ENCODE assay signal across 20 cellular contexts in genomic region chr17:5434984-5435383, GRCh38. TPM values are rescaled to one million over a fixed set of nuclear protein-coding genes. Genes with fewer than 3 reads are reported as not detected.
DNase-seq lines count a peak whose midpoint lies in the region; ATAC-seq, FAIRE-seq and TF ChIP-seq lines count a peak whose summit lies in the region.
"Had no signal": no experiment of that assay in that cellular context is flagged by ENCODE, and none has a peak within 500 bp of the region (broad histone marks: within the 10 kb centered on the region; RNA-seq: fewer than 3 reads in every experiment).

No MANE protein-coding gene starts in this region.

- H3K4me2 ChIP-seq in H1 (ENCODE audit: insufficient read depth in 1 of 2, low read depth in 2 of 2, low read length in 2 of 2): no peak overlapping the region
- H3K4me2 ChIP-seq: PC-9 had no signal

- intact Hi-C loops in natural killer cell (cut with micrococcal nuclease): loop anchor here (10.0 kb wide), 1 partner anchor 320 kb away; the partner anchor contains the start of genes USP6 and ZNF232

- H3K79me2 ChIP-seq in H1 (ENCODE audit: control insufficient read depth in 1 of 2, insufficient read depth in 2 of 2, low read length in 2 of 2): peaks cover 12 to 41% of the 10 kb centered on the region in 2 experiments

- peaks cover 4% of the 10 kb centered on the region; the same call in 1 of the 2 replicates for H3K79me1 ChIP-seq in H1 (ENCODE audit: low read depth, low read length)

- H2BK20ac ChIP-seq in H1 (ENCODE audit: low read length): no peak overlapping the region

- H4K91ac ChIP-seq in H1 (replicated peaks; ENCODE audit: insufficient read length, low read length): no peak overlapping the region

- no peak overlapping the region for H3K56ac ChIP-seq in H1 (replicated peaks; ENCODE audit: insufficient read length, low read depth, low read length)

- H3K4me1 Mint-ChIP-seq in natural killer cell treated with Interleukin-12 subunit alpha and Interleukin-12 subunit beta and Interleukin-15 and Interleukin-18, amount 100 ng/mL, for 72 hours (ENCODE audit: low read depth in 2 of 2): peaks cover 33 to 42% of the 10 kb centered on the region in 2 donors
- H3K4me1 Mint-ChIP-seq in natural killer cell (peaks cover 28 to 37% of the 10 kb centered on the region in 2 donors), type B pancreatic cell (ENCODE audit: unreplicated experiment) (peaks cover 23% of the 10 kb centered on the region)

- H3K9me3 Mint-ChIP-seq in natural killer cell treated with Interleukin-12 subunit alpha and Interleukin-12 subunit beta and Interleukin-15 and Interleukin-18, amount 100 ng/mL, for 72 hours: no peaks in the 10 kb centered on the region
- no peaks in the 10 kb centered on the region for H3K9me3 Mint-ChIP-seq in natural killer cell
- no peaks in the 10 kb centered on the region for H3K9me3 Mint-ChIP-seq in type B pancreatic cell

- TF ChIP-seq CTCF in natural killer cell (IDR thresholded peaks at IDR 0.05): no peak
- TF ChIP-seq CTCF in WERI-Rb-1 (IDR thresholded peaks at IDR 0.05; ENCODE audit: low read depth, low read length): no peak
- no peak for TF ChIP-seq CTCF in H1 (IDR thresholded peaks at IDR 0.05; ENCODE audit: control extremely low read depth in 1 of 3, insufficient read depth in 1 of 3, low read depth in 1 of 3, low read length in 3 of 3)
- no peak for TF ChIP-seq CTCF in type B pancreatic cell (conservative IDR thresholded peaks at IDR 0.05)

- H2AFZ ChIP-seq in H1 (ENCODE audit: low read length): no peak overlapping the region
- H2AFZ ChIP-seq: GM23248, PC-9 had no signal

- no peak for ATAC-seq in natural killer cell treated with Interleukin-12 subunit alpha and Interleukin-12 subunit beta and Interleukin-15 and Interleukin-18, amount 100 ng/mL, for 72 hours
- ATAC-seq in natural killer cell: no peak
- no peak for ATAC-seq in GM18502 (IDR thresholded peaks at IDR 0.05; ENCODE audit: poor library complexity, unreplicated experiment)
- ATAC-seq in GM21381 (IDR thresholded peaks at IDR 0.05; ENCODE audit: unreplicated experiment): no peak
- ATAC-seq: SK-N-SH treated with all-trans-retinoic acid at 6 μM for 48 hours had no signal

- DNase-seq in natural killer cell treated with Interleukin-12 subunit alpha and Interleukin-12 subunit beta and Interleukin-15 and Interleukin-18, amount 100 ng/mL, for 72 hours (ENCODE audit: low spot score): no peak
- DNase-seq in natural killer cell: no peak
- peak; percentile 19 for DNase-seq in WERI-Rb-1
- DNase-seq in H1 (ENCODE audit: low read depth in 1 of 2, low spot score in 2 of 2): no peak
- no peak for DNase-seq in type B pancreatic cell (ENCODE audit: extremely low spot score, unreplicated experiment)
- DNase-seq in NCI-H524 treated with DMSO at 0.1 percent for 48 hours (lab: John Stamatoyannopoulos, UW): no peak
- DNase-seq: BE2C; brain microvascular endothelial cell; erythroblast; GM23248; NCI-H2171; NCI-H774; PC-9; stimulated activated CD4-positive, alpha-beta T cell treated with anti-CD3 and anti-CD28 coated beads, Interleukin-4, amount 100 ng/mL, for 1 hour had no signal

- no peak for TF ChIP-seq EP300 in H1 (IDR thresholded peaks at IDR 0.05; ENCODE audit: borderline replicate concordance in 1 of 2, low read depth in 2 of 2, low read length in 2 of 2)

- peaks cover 5 to 26% of the 10 kb centered on the region in 2 experiments for H4K20me1 ChIP-seq in H1 (replicated peaks in 1 of 2; ENCODE audit: control insufficient read depth in 1 of 2, insufficient read depth in 2 of 2, low read length in 2 of 2)

- no peak overlapping the region for H3K4ac ChIP-seq in H1 (replicated peaks; ENCODE audit: insufficient read length, low read depth, low read length)

- no peak for TF ChIP-seq POLR2A in H1 (IDR thresholded peaks at IDR 0.05; ENCODE audit: control extremely low read depth in 1 of 2, low read depth in 2 of 2, low read length in 2 of 2)

- H3K36me3 ChIP-seq in WERI-Rb-1 (peaks cover 78% of the 10 kb centered on the region), H1 (ENCODE audit: control insufficient read depth in 2 of 4, insufficient read depth in 4 of 4, low read length in 3 of 4) (peaks cover 28 to 78% (median 60%) of the 10 kb centered on the region in 4 experiments)

- no peak overlapping the region for H3K18ac ChIP-seq in H1 (ENCODE audit: extremely low read depth, low read length)

- 84% methylated on average over 2 of the region's 2 CpGs; no CpG with 5 or more reads in 1 of the 2 experiments for WGBS in H1 (ENCODE audit: extremely low coverage in 1 of 2, insufficient coverage in 1 of 2, insufficient read length in 1 of 2, insufficient replicate concordance in 2 of 2, low coverage in 1 of 2, low lambda C conversion rate in 2 of 2, missing lambda C conversion rate in 1 of 2), 2 experiments

- H2BK12ac ChIP-seq in H1 (ENCODE audit: low read depth, low read length): no peak overlapping the region

- peak overlapping the region; percentile 72 for H3K27ac ChIP-seq in WERI-Rb-1
- peak overlapping the region; percentile 33; the same call in 1 of the 2 replicates for H3K27ac ChIP-seq in H1 (ENCODE audit: low read depth, low read length)
- H3K27ac ChIP-seq: brain microvascular endothelial cell, GM23248, PC-9, thoracic aorta had no signal

- H4K8ac ChIP-seq in H1 (ENCODE audit: extremely low read depth, insufficient read depth, low read length): no peak overlapping the region

- no peak overlapping the region for H2AK5ac ChIP-seq in H1 (ENCODE audit: low read depth, low read length)

- H3K9ac ChIP-seq in H1 (replicated peaks in 1 of 4; ENCODE audit: extremely low read depth in 1 of 4, low read depth in 3 of 4, low read length in 3 of 4): no peak overlapping the region
- H3K9ac ChIP-seq: GM23248 had no signal

- H3K14ac ChIP-seq in H1 (ENCODE audit: insufficient read length): no peak overlapping the region

- H3K27ac Mint-ChIP-seq in natural killer cell treated with Interleukin-12 subunit alpha and Interleukin-12 subunit beta and Interleukin-15 and Interleukin-18, amount 100 ng/mL, for 72 hours: peak overlapping the region in 1 of 2 donors; percentile 44
- H3K27ac Mint-ChIP-seq in natural killer cell (no peak overlapping the region), type B pancreatic cell (peak overlapping the region; percentile 51)

- H3K4me3 Mint-ChIP-seq in natural killer cell treated with Interleukin-12 subunit alpha and Interleukin-12 subunit beta and Interleukin-15 and Interleukin-18, amount 100 ng/mL, for 72 hours: peak overlapping the region; percentile 38
- H3K4me3 Mint-ChIP-seq in natural killer cell (no peak overlapping the region), type B pancreatic cell (peak overlapping the region; percentile 25)

- no peak overlapping the region for H4K5ac ChIP-seq in H1 (ENCODE audit: insufficient read length, low read depth, low read length)

- H2BK120ac ChIP-seq in H1 (replicated peaks; ENCODE audit: low read depth, low read length): no peak overlapping the region

- CTCF ChIA-PET in H1 (lab: Charles Lee; ENCODE audit: partially characterized antibody): interaction anchor here (1.2 to 2.7 kb wide), 2 partner anchors 9 to 11 kb away, joined by 3 to 9 read pairs; no protein-coding TSS in a partner anchor

- H3K4me1 ChIP-seq in H1 (replicated peaks in 1 of 4; ENCODE audit: control insufficient read depth in 3 of 4, insufficient read depth in 4 of 4, low read length in 3 of 4): no peaks in the 10 kb centered on the region; a peak in 1 of 7 replicates
- H3K4me1 ChIP-seq: BE2C had no signal

- H3K36me3 Mint-ChIP-seq in natural killer cell treated with Interleukin-12 subunit alpha and Interleukin-12 subunit beta and Interleukin-15 and Interleukin-18, amount 100 ng/mL, for 72 hours: peaks cover 29% of the 10 kb centered on the region
- H3K36me3 Mint-ChIP-seq in natural killer cell (no peaks in the 10 kb centered on the region), type B pancreatic cell (peaks cover 43% of the 10 kb centered on the region)

- no peak for FAIRE-seq in H1 (lab: Jason Lieb, UNC)
- FAIRE-seq: TTC549 had no signal

- TF ChIP-seq RAD21 in H1 (IDR thresholded peaks at IDR 0.05 in 1 of 2, conservative IDR thresholded peaks at IDR 0.05 in 1 of 2; ENCODE audit: low read depth in 2 of 2, low read length in 2 of 2): no peak

- POLR2A ChIA-PET in H1 (lab: Charles Lee; ENCODE audit: partially characterized antibody): interaction anchor here (0.6 to 21.2 kb wide), 10 partner anchors 6 to 990 kb away, joined by 3 to 228 read pairs (median 4); partner anchors contain the start of genes C1QBP, DHX33, NUP88 and RPAIN

- no peaks in the 10 kb centered on the region for H3K27me3 Mint-ChIP-seq in natural killer cell treated with Interleukin-12 subunit alpha and Interleukin-12 subunit beta and Interleukin-15 and Interleukin-18, amount 100 ng/mL, for 72 hours
- H3K27me3 Mint-ChIP-seq in natural killer cell (ENCODE audit: low read depth in 2 of 2): no peaks in the 10 kb centered on the region
- no peaks in the 10 kb centered on the region for H3K27me3 Mint-ChIP-seq in type B pancreatic cell

- H2BK15ac ChIP-seq in H1 (ENCODE audit: low read length): no peak overlapping the region

- H3K23ac ChIP-seq in H1 (ENCODE audit: insufficient read length): no peak overlapping the region

- H3K9me3 ChIP-seq in WERI-Rb-1 (ENCODE audit: severe bottlenecking): no peaks in the 10 kb centered on the region
- no peaks in the 10 kb centered on the region for H3K9me3 ChIP-seq in H1 (ENCODE audit: insufficient read depth in 2 of 2, low read depth in 1 of 2, low read length in 1 of 2)
- H3K9me3 ChIP-seq: BE2C, thoracic aorta had no signal

- no peak overlapping the region for H3K4me3 ChIP-seq in WERI-Rb-1 (ENCODE audit: low read depth, low read length)
- no peak overlapping the region for H3K4me3 ChIP-seq in H1 (ENCODE audit: extremely low read depth in 1 of 4, insufficient read depth in 2 of 4, low read depth in 3 of 4, low read length in 4 of 4)
- H3K4me3 ChIP-seq: GM23248, PC-9, skin epidermis, thoracic aorta had no signal

- peaks cover 2% of the 10 kb centered on the region; the same call in 1 of the 2 replicates for H3K23me2 ChIP-seq in H1 (ENCODE audit: low read depth, low read length)

- H3K27me3 ChIP-seq in WERI-Rb-1 (ENCODE audit: insufficient read depth, low read depth, severe bottlenecking) (no peaks in the 10 kb centered on the region), H1 (replicated peaks in 1 of 4; ENCODE audit: control insufficient read depth in 3 of 4, extremely low read depth in 1 of 4, insufficient read depth in 3 of 4, low read length in 3 of 4) (no peaks in the 10 kb centered on the region)
- H3K27me3 ChIP-seq: BE2C, brain microvascular endothelial cell had no signal

- no peak overlapping the region for H2BK5ac ChIP-seq in H1 (ENCODE audit: low read depth, low read length)

RNA-seq across cellular contexts. Expression of gene C1QBP, which starts 4.0 kb away (rescaled TPM):
- total RNA-seq in natural killer cell treated with Interleukin-12 subunit alpha and Interleukin-12 subunit beta and Interleukin-15 and Interleukin-18, amount 100 ng/mL, for 72 hours: 100 to 1,000 TPM; 173 to 271 TPM
- total RNA-seq in natural killer cell: 10 to 100 TPM; 38.1 to 40.8 (median 40.0) TPM
- 453 and 454 TPM in 2 replicates for total RNA-seq in H1 (2021; fragmentation: NEBNext Ultra II Directional; extraction: Animal tissue kit (Norgen Biotek cat#: 25700))
- 210 and 355 TPM in 2 replicates for polyA plus RNA-seq in H1 (2011; rRNA removed)
- 325 TPM for polyA plus RNA-seq in H1 (2011; cell fraction: cytosol; rRNA removed)
- 105 TPM for polyA plus RNA-seq in H1 (2011; cell fraction: nucleus; rRNA removed)
- polyA plus RNA-seq in H1 (2012, experiment 1 of 2): 456 to 574 TPM (median 488 TPM) in 4 replicates
- 700 TPM for polyA plus RNA-seq in H1 (2012, experiment 2 of 2)
- 319 TPM for polyA plus RNA-seq in H1 (2013, experiment 1 of 2)
- 308 TPM for polyA plus RNA-seq in H1 (2013, experiment 2 of 2)
- polyA minus RNA-seq in H1 (2011; rRNA and poly(A)+ RNA removed): 179 and 186 TPM in 2 replicates
- polyA minus RNA-seq in H1 (2011; cell fraction: cytosol; rRNA and poly(A)+ RNA removed): 235 TPM
- 74.3 TPM for polyA minus RNA-seq in H1 (2011; cell fraction: nucleus; rRNA and poly(A)+ RNA removed)
- 143 and 153 TPM in 2 replicates for total RNA-seq in type B pancreatic cell (ENCODE audit: low replicate concordance)

RNA-seq across cellular contexts. Expression of gene RPAIN, which starts 15.0 kb away (rescaled TPM):
- total RNA-seq in natural killer cell treated with Interleukin-12 subunit alpha and Interleukin-12 subunit beta and Interleukin-15 and Interleukin-18, amount 100 ng/mL, for 72 hours: 10 to 100 TPM; 54.1 to 64.7 TPM
- total RNA-seq in natural killer cell: 10 to 100 TPM; 61.8 to 87.7 (median 74.4) TPM
- 57.7 and 59.6 TPM in 2 replicates for total RNA-seq in H1 (2021; fragmentation: NEBNext Ultra II Directional; extraction: Animal tissue kit (Norgen Biotek cat#: 25700))
- polyA plus RNA-seq in H1 (2011; rRNA removed): 37.0 and 54.5 TPM in 2 replicates
- polyA plus RNA-seq in H1 (2011; cell fraction: cytosol; rRNA removed): 64.6 TPM
- polyA plus RNA-seq in H1 (2011; cell fraction: nucleus; rRNA removed): 38.6 TPM
- polyA plus RNA-seq in H1 (2012, experiment 1 of 2): 54.8 to 70.4 TPM (median 65.0 TPM) in 4 replicates
- 17.9 TPM for polyA plus RNA-seq in H1 (2012, experiment 2 of 2)
- 55.4 TPM for polyA plus RNA-seq in H1 (2013, experiment 1 of 2)
- 53.0 TPM for polyA plus RNA-seq in H1 (2013, experiment 2 of 2)
- 39.3 and 40.2 TPM in 2 replicates for polyA minus RNA-seq in H1 (2011; rRNA and poly(A)+ RNA removed)
- polyA minus RNA-seq in H1 (2011; cell fraction: cytosol; rRNA and poly(A)+ RNA removed): 27.4 TPM
- polyA minus RNA-seq in H1 (2011; cell fraction: nucleus; rRNA and poly(A)+ RNA removed): 52.9 TPM
- total RNA-seq in type B pancreatic cell (ENCODE audit: low replicate concordance): 65.2 and 70.8 TPM in 2 replicates

RNA-seq across cellular contexts. Expression of gene NUP88, which starts 15.5 kb away (rescaled TPM):
- 100 to 1,000 TPM in 1 of 2 donors, 10 to 100 TPM in 1; 82.1 to 118 TPM for total RNA-seq in natural killer cell treated with Interleukin-12 subunit alpha and Interleukin-12 subunit beta and Interleukin-15 and Interleukin-18, amount 100 ng/mL, for 72 hours
- total RNA-seq in natural killer cell: 100 to 1,000 TPM; 112 to 136 (median 125) TPM
- total RNA-seq in H1 (2021; fragmentation: NEBNext Ultra II Directional; extraction: Animal tissue kit (Norgen Biotek cat#: 25700)): 102 and 105 TPM in 2 replicates
- polyA plus RNA-seq in H1 (2011; rRNA removed): 69.0 and 77.4 TPM in 2 replicates
- 102 TPM for polyA plus RNA-seq in H1 (2011; cell fraction: cytosol; rRNA removed)
- 57.2 TPM for polyA plus RNA-seq in H1 (2011; cell fraction: nucleus; rRNA removed)
- polyA plus RNA-seq in H1 (2012, experiment 1 of 2): 97.9 to 138 TPM (median 113 TPM) in 4 replicates
- 8.1 TPM for polyA plus RNA-seq in H1 (2012, experiment 2 of 2)
- polyA plus RNA-seq in H1 (2013, experiment 1 of 2): 83.9 TPM
- polyA plus RNA-seq in H1 (2013, experiment 2 of 2): 95.2 TPM
- 164 and 193 TPM in 2 replicates for polyA minus RNA-seq in H1 (2011; rRNA and poly(A)+ RNA removed)
- 82.6 TPM for polyA minus RNA-seq in H1 (2011; cell fraction: cytosol; rRNA and poly(A)+ RNA removed)
- 125 TPM for polyA minus RNA-seq in H1 (2011; cell fraction: nucleus; rRNA and poly(A)+ RNA removed)
- 58.8 and 72.4 TPM in 2 replicates for total RNA-seq in type B pancreatic cell (ENCODE audit: low replicate concordance)

RNA-seq across cellular contexts. Expression of gene DHX33, which starts 33.8 kb away (rescaled TPM):
- 10 to 100 TPM; 26.5 to 57.0 TPM for total RNA-seq in natural killer cell treated with Interleukin-12 subunit alpha and Interleukin-12 subunit beta and Interleukin-15 and Interleukin-18, amount 100 ng/mL, for 72 hours
- 1 to 10 TPM; 5.5 to 8.8 (median 7.7) TPM for total RNA-seq in natural killer cell
- 67.7 and 70.0 TPM in 2 replicates for total RNA-seq in H1 (2021; fragmentation: NEBNext Ultra II Directional; extraction: Animal tissue kit (Norgen Biotek cat#: 25700))
- 34.8 and 38.1 TPM in 2 replicates for polyA plus RNA-seq in H1 (2011; rRNA removed)
- polyA plus RNA-seq in H1 (2011; cell fraction: cytosol; rRNA removed): 39.9 TPM
- 44.1 TPM for polyA plus RNA-seq in H1 (2011; cell fraction: nucleus; rRNA removed)
- 43.0 to 54.3 TPM (median 51.6 TPM) in 4 replicates for polyA plus RNA-seq in H1 (2012, experiment 1 of 2)
- polyA plus RNA-seq in H1 (2012, experiment 2 of 2): 6.8 TPM
- polyA plus RNA-seq in H1 (2013, experiment 1 of 2): 38.0 TPM
- polyA plus RNA-seq in H1 (2013, experiment 2 of 2): 37.3 TPM
- polyA minus RNA-seq in H1 (2011; rRNA and poly(A)+ RNA removed): 77.4 and 101 TPM in 2 replicates
- polyA minus RNA-seq in H1 (2011; cell fraction: cytosol; rRNA and poly(A)+ RNA removed): 42.5 TPM
- polyA minus RNA-seq in H1 (2011; cell fraction: nucleus; rRNA and poly(A)+ RNA removed): 29.9 TPM
- 14.6 and 26.2 TPM in 2 replicates for total RNA-seq in type B pancreatic cell (ENCODE audit: low replicate concordance)

RNA-seq across cellular contexts. Expression of gene DERL2, which starts 51.0 kb away (rescaled TPM):
- total RNA-seq in natural killer cell treated with Interleukin-12 subunit alpha and Interleukin-12 subunit beta and Interleukin-15 and Interleukin-18, amount 100 ng/mL, for 72 hours: 100 to 1,000 TPM; 102 to 128 TPM
- total RNA-seq in natural killer cell (100 to 1,000 TPM in 1 of 3 donors, 10 to 100 TPM in 2; 86.0 to 105 (median 94.3) TPM), type B pancreatic cell (ENCODE audit: low replicate concordance) (57.3 and 79.4 TPM in 2 replicates)
- 58.4 and 67.5 TPM in 2 replicates for total RNA-seq in H1 (2021; fragmentation: NEBNext Ultra II Directional; extraction: Animal tissue kit (Norgen Biotek cat#: 25700))
- polyA plus RNA-seq in H1 (2011; rRNA removed): 33.7 and 55.3 TPM in 2 replicates
- 38.5 TPM for polyA plus RNA-seq in H1 (2011; cell fraction: cytosol; rRNA removed)
- polyA plus RNA-seq in H1 (2011; cell fraction: nucleus; rRNA removed): 18.7 TPM
- 36.3 to 52.8 TPM (median 38.2 TPM) in 4 replicates for polyA plus RNA-seq in H1 (2012, experiment 1 of 2)
- polyA plus RNA-seq in H1 (2012, experiment 2 of 2): 37.9 TPM
- 32.6 TPM for polyA plus RNA-seq in H1 (2013, experiment 1 of 2)
- polyA plus RNA-seq in H1 (2013, experiment 2 of 2): 33.4 TPM
- polyA minus RNA-seq in H1 (2011; rRNA and poly(A)+ RNA removed): 15.4 and 16.3 TPM in 2 replicates
- polyA minus RNA-seq in H1 (2011; cell fraction: cytosol; rRNA and poly(A)+ RNA removed): 25.4 TPM
- 30.0 TPM for polyA minus RNA-seq in H1 (2011; cell fraction: nucleus; rRNA and poly(A)+ RNA removed)
